ENCODE assay signal across 1 cellular context in the genomic region with DNA sequence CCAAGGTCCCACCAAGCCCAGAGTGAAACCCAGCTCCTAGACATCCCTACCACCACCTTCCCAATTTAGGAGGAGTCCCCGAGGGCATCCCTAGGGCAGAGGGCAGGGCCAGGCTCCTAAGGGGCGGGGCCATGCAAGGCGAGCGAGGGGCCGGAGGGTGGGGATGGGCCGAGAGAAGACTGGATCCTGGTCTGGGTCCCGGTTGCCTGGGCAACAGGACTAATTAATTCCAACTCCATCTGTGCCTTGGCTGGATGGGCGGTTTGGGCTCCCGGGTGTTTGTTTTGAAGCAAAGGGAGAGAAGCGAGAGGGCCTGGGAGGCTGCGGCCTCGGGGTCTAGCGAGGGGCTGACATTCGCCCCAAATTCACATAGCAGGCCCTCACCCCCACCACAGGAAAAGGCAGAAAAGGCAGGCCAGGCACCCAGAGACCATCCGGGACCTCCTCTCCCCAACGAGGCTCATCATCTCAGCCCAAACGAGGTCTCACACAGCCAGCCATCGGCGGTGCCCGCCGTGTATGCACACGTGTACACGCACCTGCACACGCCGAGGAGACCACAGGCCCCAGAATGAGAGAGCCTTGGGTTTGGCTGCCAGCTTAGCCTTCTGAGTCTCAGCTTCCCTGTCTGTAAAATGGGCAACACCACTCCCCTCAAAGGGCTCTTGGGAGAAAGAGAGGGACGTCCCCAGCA.
TF ChIP-seq lines count a peak whose summit lies in the region.

No MANE protein-coding gene starts in this region.

TF ChIP-seq in GM23338, 12 proteins besides CTCF, POLR2A, EP300 and RAD21 (continued from another document):
- TF ChIP-seq ZNF462 (CRISPR knock-in tag; IDR thresholded peaks at IDR 0.05), result no peak
- no peak for TF ChIP-seq POLR2AphosphoS5 (IDR thresholded peaks at IDR 0.05; ENCODE audit: low read depth)
- no peak for TF ChIP-seq REST (IDR thresholded peaks at IDR 0.05; ENCODE audit: unreplicated experiment)
- TF ChIP-seq EZH2 (IDR thresholded peaks at IDR 0.05; ENCODE audit: low read depth, unreplicated experiment), result no peak
- no peak for TF ChIP-seq NANOG (IDR thresholded peaks at IDR 0.05; ENCODE audit: borderline replicate concordance)
